In genomic region chr1:23561076-23561812, GRCh38 we compare ENCODE assay signal across 9 cellular contexts. TPM values are rescaled to one million over a fixed set of nuclear protein-coding genes. Genes with fewer than 3 reads are reported as not detected.
DNase-seq lines count a peak whose midpoint lies in the region; TF ChIP-seq lines count a peak whose summit lies in the region.
"Had no signal": no experiment of that assay in that cellular context is flagged by ENCODE, and none has a peak within 500 bp of the region (broad histone marks: within the 10 kb centered on the region; RNA-seq: fewer than 3 reads in every experiment).

No MANE protein-coding gene starts in this region.

- peaks cover 30% of the 10 kb centered on the region for H3F3A ChIP-seq in PC-9 (ENCODE audit: insufficient read depth, low read depth)

- peaks cover 23% of the 10 kb centered on the region for H3K79me2 ChIP-seq in PC-9 (ENCODE audit: low read depth)

- no peak overlapping the region for H2AFZ ChIP-seq in PC-9

- H3K4me1 ChIP-seq in mucosa of stomach (ENCODE audit: control insufficient read depth, insufficient read depth, low read length): peaks cover 60% of the 10 kb centered on the region
- H3K4me1 ChIP-seq in transverse colon: peaks cover 20 to 77% (median 65%) of the 10 kb centered on the region in 4 donors
- peaks cover 31% of the 10 kb centered on the region for H3K4me1 ChIP-seq in PC-9 (replicated peaks; ENCODE audit: insufficient read depth)

- no peak for DNase-seq in activated CD4-positive, alpha-beta T cell treated with anti-CD3 and anti-CD28 coated beads, Interleukin-2, amount 10 ng/mL, durations not matched to agents 7 days and 5 days
- DNase-seq in activated CD4-positive, alpha-beta T cell treated with anti-CD3 and anti-CD28 coated beads, Interleukin-2, amount 50 U/mL, for 1 hour: no peak
- DNase-seq in brain microvascular endothelial cell: no peak
- no peak for DNase-seq in transverse colon
- DNase-seq in NCI-H82 treated with DMSO at 0.1 percent for 48 hours (lab: John Stamatoyannopoulos, UW; ENCODE audit: unreplicated experiment): no peak
- no peak for DNase-seq in Ammon's horn (ENCODE audit: low spot score)
- no peak for DNase-seq in PC-9
- DNase-seq: activated naive CD4-positive, alpha-beta T cell treated with anti-CD3 and anti-CD28 coated beads, Interleukin-2, amount 10 ng/mL, durations not matched to agents 7 days and 5 days had no signal

- no peaks in the 10 kb centered on the region for H3K9me3 ChIP-seq in mucosa of stomach (ENCODE audit: control insufficient read depth, low read length)
- H3K9me3 ChIP-seq in transverse colon: no peaks in the 10 kb centered on the region
- no peaks in the 10 kb centered on the region for H3K9me3 ChIP-seq in PC-9 (ENCODE audit: insufficient read depth, low read depth)

- CTCF ChIA-PET in activated CD4-positive, alpha-beta T cell treated with anti-CD3 and anti-CD28 coated beads, Interleukin-2, amount 10 ng/mL, durations not matched to agents 7 days and 5 days (lab: Charles Lee): no interaction called here
- CTCF ChIA-PET in PC-9 (lab: Charles Lee): interaction anchor here (1.0 kb wide), 1 partner anchor 16 kb away, joined by 4 read pairs; no protein-coding TSS in a partner anchor

- peak overlapping the region; percentile 100 for H3K27ac ChIP-seq in brain microvascular endothelial cell
- peak overlapping the region; percentile 96 to 98 (median 96) for H3K27ac ChIP-seq in transverse colon
- H3K27ac ChIP-seq in PC-9: no peak overlapping the region

- H3K36me3 ChIP-seq in brain microvascular endothelial cell (replicated peaks) (peaks cover 19% of the 10 kb centered on the region), mucosa of stomach (ENCODE audit: control insufficient read depth, insufficient read depth, low read length) (peaks cover 8% of the 10 kb centered on the region), transverse colon (no peaks in the 10 kb centered on the region), PC-9 (ENCODE audit: low read depth) (no peaks in the 10 kb centered on the region)

- H3K9me3 Mint-ChIP-seq in activated CD4-positive, alpha-beta T cell treated with anti-CD3 and anti-CD28 coated beads, Interleukin-2, amount 10 ng/mL, durations not matched to agents 7 days and 5 days: no peaks in the 10 kb centered on the region
- H3K9me3 Mint-ChIP-seq: activated naive CD4-positive, alpha-beta T cell treated with anti-CD3 and anti-CD28 coated beads, Interleukin-2, amount 10 ng/mL, durations not matched to agents 7 days and 5 days had no signal

- H3K4me3 Mint-ChIP-seq in activated CD4-positive, alpha-beta T cell treated with anti-CD3 and anti-CD28 coated beads, Interleukin-2, amount 10 ng/mL, durations not matched to agents 7 days and 5 days: no peak overlapping the region

- H3K27ac Mint-ChIP-seq in activated CD4-positive, alpha-beta T cell treated with anti-CD3 and anti-CD28 coated beads, Interleukin-2, amount 10 ng/mL, durations not matched to agents 7 days and 5 days: peak overlapping the region; percentile 25

- H3K27me3 ChIP-seq in brain microvascular endothelial cell (replicated peaks): no peaks in the 10 kb centered on the region
- no peaks in the 10 kb centered on the region for H3K27me3 ChIP-seq in mucosa of stomach (ENCODE audit: control insufficient read depth, insufficient read depth, low read length)
- no peaks in the 10 kb centered on the region for H3K27me3 ChIP-seq in transverse colon
- H3K27me3 ChIP-seq in PC-9 (ENCODE audit: insufficient read depth, low read depth): no peaks in the 10 kb centered on the region

- H3K4me3 ChIP-seq in brain microvascular endothelial cell (ENCODE audit: low read depth, low read length) (no peak overlapping the region), mucosa of stomach (ENCODE audit: low read length) (no peak overlapping the region), transverse colon (peak overlapping the region in 1 of 4 donors; percentile 6), PC-9 (no peak overlapping the region)

- no peak for TF ChIP-seq EP300 in transverse colon (IDR thresholded peaks at IDR 0.05; ENCODE audit: low read depth)

- H3K4me2 ChIP-seq in PC-9: no peak overlapping the region

- peaks cover 25% of the 10 kb centered on the region for H3K36me3 Mint-ChIP-seq in activated CD4-positive, alpha-beta T cell treated with anti-CD3 and anti-CD28 coated beads, Interleukin-2, amount 10 ng/mL, durations not matched to agents 7 days and 5 days (ENCODE audit: low read depth)

- BruUV-seq in PC-9 (replicated peaks; lab: Mats Ljungman, UMichigan): no TSS peak

- POLR2A ChIA-PET in activated CD4-positive, alpha-beta T cell treated with anti-CD3 and anti-CD28 coated beads, Interleukin-2, amount 10 ng/mL, durations not matched to agents 7 days and 5 days (lab: Charles Lee): no interaction called here
- POLR2A ChIA-PET in PC-9 (lab: Charles Lee; ENCODE audit: unreplicated experiment): no interaction called here

- H3K4me1 Mint-ChIP-seq in activated CD4-positive, alpha-beta T cell treated with anti-CD3 and anti-CD28 coated beads, Interleukin-2, amount 10 ng/mL, durations not matched to agents 7 days and 5 days: peaks cover 61% of the 10 kb centered on the region

- in situ Hi-C loops in brain microvascular endothelial cell (cut with HindIII; ENCODE audit: low pct_ligation_motif_present, low sequenced_read_pairs): no loop called here
- in situ Hi-C loops in transverse colon (cut with MboI; ENCODE audit: low pct_ligation_motif_present in 1 of 4, low pct_unique_long_range_greater_than_20kb in 1 of 4, low sequenced_read_pairs in 3 of 4): no loop called here

- 68% methylated on average over 3 to 6 of the region's 6 CpGs for WGBS in transverse colon (ENCODE audit: low coverage in 1 of 2), 2 donors

- peak overlapping the region; percentile 57 for H3K9ac ChIP-seq in mucosa of stomach (ENCODE audit: low read length)

- TF ChIP-seq POLR2A in transverse colon (IDR thresholded peaks at IDR 0.05): no peak

- TF ChIP-seq CTCF in brain microvascular endothelial cell (IDR thresholded peaks at IDR 0.05; ENCODE audit: low read depth, low read length, missing control alignments): no peak
- no peak for TF ChIP-seq CTCF in transverse colon (IDR thresholded peaks at IDR 0.05)
- TF ChIP-seq CTCF in PC-9 (conservative IDR thresholded peaks at IDR 0.05): no peak

- peaks cover 39% of the 10 kb centered on the region for H3K27me3 Mint-ChIP-seq in activated CD4-positive, alpha-beta T cell treated with anti-CD3 and anti-CD28 coated beads, Interleukin-2, amount 10 ng/mL, durations not matched to agents 7 days and 5 days

- no peaks in the 10 kb centered on the region for H3K9me2 ChIP-seq in PC-9 (ENCODE audit: insufficient read depth)

- intact Hi-C loops in transverse colon (cut with DNase I; ENCODE audit: low total_unique reads): no loop called here
- intact Hi-C loops in PC-9 (cut with micrococcal nuclease; ENCODE audit: unreplicated experiment): no loop called here

- H4K20me1 ChIP-seq in PC-9 (ENCODE audit: insufficient read depth): no peaks in the 10 kb centered on the region

RNA-seq across cellular contexts. Expression of gene ID3, which starts 1.9 kb away (rescaled TPM):
- 10 to 100 TPM; 62.7 to 65.2 TPM for total RNA-seq in activated CD4-positive, alpha-beta T cell treated with anti-CD3 and anti-CD28 coated beads, Interleukin-2, amount 10 ng/mL, durations not matched to agents 7 days and 5 days
- total RNA-seq in transverse colon (100 to 1,000 TPM; 174 to 363 (median 253) TPM), PC-9 (2021) (10.4 and 24.7 TPM in 2 replicates)

RNA-seq across cellular contexts. Expression of gene E2F2, which starts 30.2 kb away (rescaled TPM):
- 100 to 1,000 TPM; 107 to 112 TPM for total RNA-seq in activated CD4-positive, alpha-beta T cell treated with anti-CD3 and anti-CD28 coated beads, Interleukin-2, amount 10 ng/mL, durations not matched to agents 7 days and 5 days
- total RNA-seq in transverse colon (10 to 100 TPM in 2 of 4 donors, 1 to 10 TPM in 2; 6.7 to 11.6 (median 8.9) TPM), PC-9 (2021) (7.6 and 9.0 TPM in 2 replicates)

Comparison
In these comparisons a context has a peak if more than half of its experiments do, and no peak if none do; other contexts are left out.
1. RNA of gene E2F2, which starts 30.2 kb away (total RNA-seq): 107 to 112 TPM in activated CD4-positive, alpha-beta T cell treated with anti-CD3 and anti-CD28 coated beads, Interleukin-2, amount 10 ng/mL, durations not matched to agents 7 days and 5 days; 6.7 to 11.6 TPM in transverse colon and 7.6 to 9.0 TPM in PC-9; every median in the first group is over 4 times any median in the second.